2 cellular contexts compared by ENCODE assay signal in the genomic region with DNA sequence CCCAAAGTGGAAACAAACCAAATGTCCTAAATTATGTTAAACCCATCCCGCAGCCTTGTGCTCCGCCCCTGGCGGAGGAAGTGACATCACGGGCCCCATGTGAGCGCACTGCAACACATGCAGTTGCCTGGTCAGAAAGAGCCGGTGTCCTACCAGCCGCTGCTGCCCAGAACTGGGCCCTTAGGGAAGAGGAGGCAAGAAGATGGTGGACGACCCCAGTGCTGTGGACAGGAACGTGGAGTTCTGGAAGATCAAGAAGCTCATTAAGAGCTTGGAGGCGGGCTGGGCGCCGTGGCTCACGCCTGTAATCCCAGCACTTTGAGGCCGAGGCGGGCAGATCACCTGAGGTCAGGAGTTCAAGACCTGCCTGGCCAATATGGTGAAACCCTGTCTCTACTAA.
TF ChIP-seq lines count a peak whose summit lies in the region.

No MANE protein-coding gene starts in this region.

TF ChIP-seq in HepG2, 621 proteins besides CTCF, POLR2A, EP300 and RAD21:
- TF ChIP-seq, protein P1, sequence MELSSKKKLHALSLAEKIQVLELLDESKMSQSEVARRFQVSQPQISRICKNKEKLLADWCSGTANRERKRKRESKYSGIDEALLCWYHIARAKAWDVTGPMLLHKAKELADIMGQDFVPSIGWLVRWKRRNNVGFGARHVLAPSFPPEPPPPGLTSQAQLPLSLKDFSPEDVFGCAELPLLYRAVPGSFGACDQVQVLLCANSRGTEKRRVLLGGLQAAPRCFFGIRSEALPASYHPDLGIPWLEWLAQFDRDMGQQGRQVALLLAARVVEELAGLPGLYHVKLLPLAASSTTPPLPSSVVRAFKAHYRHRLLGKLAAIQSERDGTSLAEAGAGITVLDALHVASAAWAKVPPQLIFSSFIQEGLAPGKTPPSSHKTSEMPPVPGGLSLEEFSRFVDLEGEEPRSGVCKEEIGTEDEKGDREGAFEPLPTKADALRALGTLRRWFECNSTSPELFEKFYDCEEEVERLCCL (CRISPR knock-in tag; IDR thresholded peaks at IDR 0.05; ENCODE audit: borderline replicate concordance), result no peak
- TF ChIP-seq KDM5B (CRISPR knock-in tag; IDR thresholded peaks at IDR 0.05; ENCODE audit: borderline replicate concordance) (no peak), KDM6A (CRISPR knock-in tag; IDR thresholded peaks at IDR 0.05; ENCODE audit: low read depth) (no peak), ETV5 (CRISPR knock-in tag; IDR thresholded peaks at IDR 0.05; ENCODE audit: borderline replicate concordance) (no peak)
- TF ChIP-seq, protein P2, sequence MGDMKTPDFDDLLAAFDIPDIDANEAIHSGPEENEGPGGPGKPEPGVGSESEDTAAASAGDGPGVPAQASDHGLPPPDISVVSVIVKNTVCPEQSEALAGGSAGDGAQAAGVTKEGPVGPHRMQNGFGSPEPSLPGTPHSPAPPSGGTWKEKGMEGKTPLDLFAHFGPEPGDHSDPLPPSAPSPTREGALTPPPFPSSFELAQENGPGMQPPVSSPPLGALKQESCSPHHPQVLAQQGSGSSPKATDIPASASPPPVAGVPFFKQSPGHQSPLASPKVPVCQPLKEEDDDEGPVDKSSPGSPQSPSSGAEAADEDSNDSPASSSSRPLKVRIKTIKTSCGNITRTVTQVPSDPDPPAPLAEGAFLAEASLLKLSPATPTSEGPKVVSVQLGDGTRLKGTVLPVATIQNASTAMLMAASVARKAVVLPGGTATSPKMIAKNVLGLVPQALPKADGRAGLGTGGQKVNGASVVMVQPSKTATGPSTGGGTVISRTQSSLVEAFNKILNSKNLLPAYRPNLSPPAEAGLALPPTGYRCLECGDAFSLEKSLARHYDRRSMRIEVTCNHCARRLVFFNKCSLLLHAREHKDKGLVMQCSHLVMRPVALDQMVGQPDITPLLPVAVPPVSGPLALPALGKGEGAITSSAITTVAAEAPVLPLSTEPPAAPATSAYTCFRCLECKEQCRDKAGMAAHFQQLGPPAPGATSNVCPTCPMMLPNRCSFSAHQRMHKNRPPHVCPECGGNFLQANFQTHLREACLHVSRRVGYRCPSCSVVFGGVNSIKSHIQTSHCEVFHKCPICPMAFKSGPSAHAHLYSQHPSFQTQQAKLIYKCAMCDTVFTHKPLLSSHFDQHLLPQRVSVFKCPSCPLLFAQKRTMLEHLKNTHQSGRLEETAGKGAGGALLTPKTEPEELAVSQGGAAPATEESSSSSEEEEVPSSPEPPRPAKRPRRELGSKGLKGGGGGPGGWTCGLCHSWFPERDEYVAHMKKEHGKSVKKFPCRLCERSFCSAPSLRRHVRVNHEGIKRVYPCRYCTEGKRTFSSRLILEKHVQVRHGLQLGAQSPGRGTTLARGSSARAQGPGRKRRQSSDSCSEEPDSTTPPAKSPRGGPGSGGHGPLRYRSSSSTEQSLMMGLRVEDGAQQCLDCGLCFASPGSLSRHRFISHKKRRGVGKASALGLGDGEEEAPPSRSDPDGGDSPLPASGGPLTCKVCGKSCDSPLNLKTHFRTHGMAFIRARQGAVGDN (CRISPR knock-in tag; IDR thresholded peaks at IDR 0.05), result 0 out of 2 replicates have a peak, but pooled peaks have one; percentile 8

TF ChIP-seq in H1, 55 proteins besides CTCF, POLR2A, EP300 and RAD21:
- no peak for TF ChIP-seq JUND (IDR thresholded peaks at IDR 0.05; ENCODE audit: low read length)
- TF ChIP-seq TBP (IDR thresholded peaks at IDR 0.05; ENCODE audit: low read depth, low read length), result no peak
- TF ChIP-seq TCF12 (IDR thresholded peaks at IDR 0.05; ENCODE audit: low read depth, low read length), result no peak
